ENCODE assay signal across 18 cellular contexts in genomic region chr10:32338262-32338661, GRCh38. TPM values are rescaled to one million over a fixed set of nuclear protein-coding genes. Genes with fewer than 3 reads are reported as not detected.
A peak's percentile ranks its signal among the peaks of the same experiment; 100 is the strongest.
DNase-seq lines count a peak whose midpoint lies in the region; ATAC-seq, FAIRE-seq and TF ChIP-seq lines count a peak whose summit lies in the region.
"Had no signal": no experiment of that assay in that cellular context is flagged by ENCODE, and none has a peak within 500 bp of the region (broad histone marks: within the 10 kb centered on the region; RNA-seq: fewer than 3 reads in every experiment).

No MANE protein-coding gene starts in this region.

- H3K4me3 ChIP-seq in AG10803 (ENCODE audit: low read length), result no peak overlapping the region
- H3K4me3 ChIP-seq: body of pancreas, lower lobe of right lung, prostate gland, SK-N-MC, transverse colon had no signal

- H3K27ac Mint-ChIP-seq in activated T-helper 17 cell treated with anti-CD3 and anti-CD28 coated beads, Interleukin-2, amount 50 U/mL, for 72 hours, result peak overlapping the region; percentile 30
- peak overlapping the region in 3 of 6 donors; percentile 1 to 64 (median 60) for H3K27ac Mint-ChIP-seq in naive B cell

- peaks cover 8% of the 10 kb centered on the region for H3K9me3 Mint-ChIP-seq in activated T-helper 17 cell treated with anti-CD3 and anti-CD28 coated beads, Interleukin-2, amount 50 U/mL, for 72 hours
- no peaks in the 10 kb centered on the region for H3K9me3 Mint-ChIP-seq in naive B cell

- H3K36me3 Mint-ChIP-seq in activated T-helper 17 cell treated with anti-CD3 and anti-CD28 coated beads, Interleukin-2, amount 50 U/mL, for 72 hours (ENCODE audit: low read depth), result peaks cover 99% of the 10 kb centered on the region
- peaks cover 0 to 6% of the 10 kb centered on the region in 2 donors for H3K36me3 Mint-ChIP-seq in naive B cell

- TF ChIP-seq CTCF in AG10803 (conservative IDR thresholded peaks at IDR 0.05; ENCODE audit: low read length), result no peak

- ATAC-seq in activated T-helper 17 cell treated with anti-CD3 and anti-CD28 coated beads, Interleukin-2, amount 50 U/mL, for 72 hours (replicated peaks), result no peak
- ATAC-seq in naive B cell (ENCODE audit: low read depth in 2 of 2) (no peak), HG03460 (IDR thresholded peaks at IDR 0.05; ENCODE audit: unreplicated experiment) (no peak)
- ATAC-seq: body of pancreas had no signal

- DNase-seq in AG10803 (ENCODE audit: low read depth) (peak; percentile 18), GM18507 (ENCODE audit: extremely low spot score, insufficient read length, low read depth) (no peak), naive B cell (no peak), T1000 (lab: John Stamatoyannopoulos, UW) (no peak), midbrain (lab: John Stamatoyannopoulos, UW) (no peak), NCI-H146 treated with DMSO at 0.1 percent for 48 hours (lab: John Stamatoyannopoulos, UW; ENCODE audit: unreplicated experiment) (no peak)
- DNase-seq: activated CD8-positive, alpha-beta memory T cell treated with anti-CD3 and anti-CD28 coated beads, Interleukin-2, amount 50 U/mL, for 48 hours; body of pancreas; effector CD4-positive, alpha-beta T cell; lower lobe of right lung; NCI-H1436; NCI-H446 treated with DMSO at 0.1 percent for 48 hours; transverse colon; WERI-Rb-1 had no signal

- FAIRE-seq in GM18507 (lab: Jason Lieb, UNC), result peak; percentile 47

- peaks cover 52% of the 10 kb centered on the region for H3K4me1 Mint-ChIP-seq in activated T-helper 17 cell treated with anti-CD3 and anti-CD28 coated beads, Interleukin-2, amount 50 U/mL, for 72 hours
- H3K4me1 Mint-ChIP-seq in naive B cell, result peaks cover 50 to 92% (median 80%) of the 10 kb centered on the region in 3 donors

- peak overlapping the region; percentile 77 for H3K4me3 Mint-ChIP-seq in activated T-helper 17 cell treated with anti-CD3 and anti-CD28 coated beads, Interleukin-2, amount 50 U/mL, for 72 hours
- peak overlapping the region in 6 of 8 donors; percentile 4 to 75 (median 44) for H3K4me3 Mint-ChIP-seq in naive B cell

- no peaks in the 10 kb centered on the region for H3K27me3 Mint-ChIP-seq in activated T-helper 17 cell treated with anti-CD3 and anti-CD28 coated beads, Interleukin-2, amount 50 U/mL, for 72 hours
- H3K27me3 Mint-ChIP-seq in naive B cell, result no peaks in the 10 kb centered on the region

RNA-seq across cellular contexts. Expression of gene EPC1, which starts 8.7 kb away (rescaled TPM):
- 10 to 100 TPM; 36.3 to 40.4 TPM for total RNA-seq in activated T-helper 17 cell treated with anti-CD3 and anti-CD28 coated beads, Interleukin-2, amount 50 U/mL, for 72 hours
- polyA plus RNA-seq in naive B cell (ENCODE audit: low read depth in 6 of 6), result 100 to 1,000 TPM in 3 of 6 donors, 10 to 100 TPM in 3; 74.8 to 137 (median 104) TPM
